ENCODE assay signal across 1 cellular context in the genomic region with DNA sequence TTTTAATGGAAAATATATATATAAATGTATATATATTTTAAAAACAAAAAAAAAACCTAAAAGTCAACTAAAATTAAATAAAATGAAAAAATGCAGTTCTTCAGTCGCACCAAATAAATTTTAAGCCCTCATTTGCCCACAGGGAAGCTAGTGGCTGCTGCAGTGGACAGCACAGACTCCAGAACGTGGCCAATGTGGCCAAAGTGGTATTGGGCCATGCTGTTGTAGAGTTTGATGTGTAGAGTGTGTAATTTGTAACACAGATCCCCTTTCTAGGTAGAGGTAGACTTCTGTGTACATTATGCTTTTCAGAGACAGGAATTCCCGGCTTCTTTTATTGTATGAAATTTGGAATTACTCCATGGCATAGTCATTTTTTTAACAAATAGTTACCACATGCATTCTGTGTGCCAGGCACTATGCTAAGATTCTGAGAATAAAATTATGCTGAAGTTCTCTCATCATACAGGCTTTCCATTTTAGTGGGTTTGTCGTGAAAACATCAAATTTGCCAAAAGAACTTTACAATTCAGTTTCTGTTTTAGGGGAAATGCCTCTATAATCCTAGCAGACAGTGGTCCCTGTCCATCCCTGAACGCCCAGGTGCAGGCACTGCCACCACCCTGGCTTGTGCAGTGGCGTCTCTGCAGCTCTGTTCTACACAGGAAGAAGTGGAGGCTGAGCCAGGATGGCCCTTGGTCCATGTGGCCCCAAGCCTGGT.
TF ChIP-seq lines count a peak whose summit lies in the region.

No MANE protein-coding gene starts in this region.

TF ChIP-seq in GM12878, 131 proteins besides CTCF, POLR2A, EP300 and RAD21 (continued from another document):
- TF ChIP-seq, protein P1, sequence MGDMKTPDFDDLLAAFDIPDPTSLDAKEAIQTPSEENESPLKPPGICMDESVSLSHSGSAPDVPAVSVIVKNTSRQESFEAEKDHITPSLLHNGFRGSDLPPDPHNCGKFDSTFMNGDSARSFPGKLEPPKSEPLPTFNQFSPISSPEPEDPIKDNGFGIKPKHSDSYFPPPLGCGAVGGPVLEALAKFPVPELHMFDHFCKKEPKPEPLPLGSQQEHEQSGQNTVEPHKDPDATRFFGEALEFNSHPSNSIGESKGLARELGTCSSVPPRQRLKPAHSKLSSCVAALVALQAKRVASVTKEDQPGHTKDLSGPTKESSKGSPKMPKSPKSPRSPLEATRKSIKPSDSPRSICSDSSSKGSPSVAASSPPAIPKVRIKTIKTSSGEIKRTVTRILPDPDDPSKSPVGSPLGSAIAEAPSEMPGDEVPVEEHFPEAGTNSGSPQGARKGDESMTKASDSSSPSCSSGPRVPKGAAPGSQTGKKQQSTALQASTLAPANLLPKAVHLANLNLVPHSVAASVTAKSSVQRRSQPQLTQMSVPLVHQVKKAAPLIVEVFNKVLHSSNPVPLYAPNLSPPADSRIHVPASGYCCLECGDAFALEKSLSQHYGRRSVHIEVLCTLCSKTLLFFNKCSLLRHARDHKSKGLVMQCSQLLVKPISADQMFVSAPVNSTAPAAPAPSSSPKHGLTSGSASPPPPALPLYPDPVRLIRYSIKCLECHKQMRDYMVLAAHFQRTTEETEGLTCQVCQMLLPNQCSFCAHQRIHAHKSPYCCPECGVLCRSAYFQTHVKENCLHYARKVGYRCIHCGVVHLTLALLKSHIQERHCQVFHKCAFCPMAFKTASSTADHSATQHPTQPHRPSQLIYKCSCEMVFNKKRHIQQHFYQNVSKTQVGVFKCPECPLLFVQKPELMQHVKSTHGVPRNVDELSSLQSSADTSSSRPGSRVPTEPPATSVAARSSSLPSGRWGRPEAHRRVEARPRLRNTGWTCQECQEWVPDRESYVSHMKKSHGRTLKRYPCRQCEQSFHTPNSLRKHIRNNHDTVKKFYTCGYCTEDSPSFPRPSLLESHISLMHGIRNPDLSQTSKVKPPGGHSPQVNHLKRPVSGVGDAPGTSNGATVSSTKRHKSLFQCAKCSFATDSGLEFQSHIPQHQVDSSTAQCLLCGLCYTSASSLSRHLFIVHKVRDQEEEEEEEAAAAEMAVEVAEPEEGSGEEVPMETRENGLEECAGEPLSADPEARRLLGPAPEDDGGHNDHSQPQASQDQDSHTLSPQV (IDR thresholded peaks at IDR 0.05), result no peak
- TF ChIP-seq HDAC2 (IDR thresholded peaks at IDR 0.05), result no peak
- TF ChIP-seq, protein P2, sequence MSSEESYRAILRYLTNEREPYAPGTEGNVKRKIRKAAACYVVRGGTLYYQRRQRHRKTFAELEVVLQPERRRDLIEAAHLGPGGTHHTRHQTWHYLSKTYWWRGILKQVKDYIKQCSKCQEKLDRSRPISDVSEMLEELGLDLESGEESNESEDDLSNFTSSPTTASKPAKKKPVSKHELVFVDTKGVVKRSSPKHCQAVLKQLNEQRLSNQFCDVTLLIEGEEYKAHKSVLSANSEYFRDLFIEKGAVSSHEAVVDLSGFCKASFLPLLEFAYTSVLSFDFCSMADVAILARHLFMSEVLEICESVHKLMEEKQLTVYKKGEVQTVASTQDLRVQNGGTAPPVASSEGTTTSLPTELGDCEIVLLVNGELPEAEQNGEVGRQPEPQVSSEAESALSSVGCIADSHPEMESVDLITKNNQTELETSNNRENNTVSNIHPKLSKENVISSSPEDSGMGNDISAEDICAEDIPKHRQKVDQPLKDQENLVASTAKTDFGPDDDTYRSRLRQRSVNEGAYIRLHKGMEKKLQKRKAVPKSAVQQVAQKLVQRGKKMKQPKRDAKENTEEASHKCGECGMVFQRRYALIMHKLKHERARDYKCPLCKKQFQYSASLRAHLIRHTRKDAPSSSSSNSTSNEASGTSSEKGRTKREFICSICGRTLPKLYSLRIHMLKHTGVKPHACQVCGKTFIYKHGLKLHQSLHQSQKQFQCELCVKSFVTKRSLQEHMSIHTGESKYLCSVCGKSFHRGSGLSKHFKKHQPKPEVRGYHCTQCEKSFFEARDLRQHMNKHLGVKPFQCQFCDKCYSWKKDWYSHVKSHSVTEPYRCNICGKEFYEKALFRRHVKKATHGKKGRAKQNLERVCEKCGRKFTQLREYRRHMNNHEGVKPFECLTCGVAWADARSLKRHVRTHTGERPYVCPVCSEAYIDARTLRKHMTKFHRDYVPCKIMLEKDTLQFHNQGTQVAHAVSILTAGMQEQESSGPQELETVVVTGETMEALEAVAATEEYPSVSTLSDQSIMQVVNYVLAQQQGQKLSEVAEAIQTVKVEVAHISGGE (CRISPR knock-in tag; IDR thresholded peaks at IDR 0.05), result no peak
- TF ChIP-seq IKZF1 (conservative IDR thresholded peaks at IDR 0.05), result no peak
- TF ChIP-seq MEF2A (IDR thresholded peaks at IDR 0.05; ENCODE audit: insufficient read depth, low read depth, low read length), result no peak
- TF ChIP-seq CBFB (IDR thresholded peaks at IDR 0.05; ENCODE audit: low read depth), result no peak
- no peak for TF ChIP-seq MEF2B (IDR thresholded peaks at IDR 0.05; ENCODE audit: partially characterized antibody, poor library complexity, severe bottlenecking)
- TF ChIP-seq, protein P3, sequence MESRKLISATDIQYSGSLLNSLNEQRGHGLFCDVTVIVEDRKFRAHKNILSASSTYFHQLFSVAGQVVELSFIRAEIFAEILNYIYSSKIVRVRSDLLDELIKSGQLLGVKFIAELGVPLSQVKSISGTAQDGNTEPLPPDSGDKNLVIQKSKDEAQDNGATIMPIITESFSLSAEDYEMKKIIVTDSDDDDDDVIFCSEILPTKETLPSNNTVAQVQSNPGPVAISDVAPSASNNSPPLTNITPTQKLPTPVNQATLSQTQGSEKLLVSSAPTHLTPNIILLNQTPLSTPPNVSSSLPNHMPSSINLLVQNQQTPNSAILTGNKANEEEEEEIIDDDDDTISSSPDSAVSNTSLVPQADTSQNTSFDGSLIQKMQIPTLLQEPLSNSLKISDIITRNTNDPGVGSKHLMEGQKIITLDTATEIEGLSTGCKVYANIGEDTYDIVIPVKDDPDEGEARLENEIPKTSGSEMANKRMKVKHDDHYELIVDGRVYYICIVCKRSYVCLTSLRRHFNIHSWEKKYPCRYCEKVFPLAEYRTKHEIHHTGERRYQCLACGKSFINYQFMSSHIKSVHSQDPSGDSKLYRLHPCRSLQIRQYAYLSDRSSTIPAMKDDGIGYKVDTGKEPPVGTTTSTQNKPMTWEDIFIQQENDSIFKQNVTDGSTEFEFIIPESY (IDR thresholded peaks at IDR 0.05), result no peak
- TF ChIP-seq TCF7 (IDR thresholded peaks at IDR 0.05; ENCODE audit: borderline replicate concordance), result no peak
- TF ChIP-seq FOXM1 (IDR thresholded peaks at IDR 0.05; ENCODE audit: low read depth, low read length), result no peak
- TF ChIP-seq CBX5 (IDR thresholded peaks at IDR 0.05; ENCODE audit: low read depth), result no peak
- TF ChIP-seq, protein P4, sequence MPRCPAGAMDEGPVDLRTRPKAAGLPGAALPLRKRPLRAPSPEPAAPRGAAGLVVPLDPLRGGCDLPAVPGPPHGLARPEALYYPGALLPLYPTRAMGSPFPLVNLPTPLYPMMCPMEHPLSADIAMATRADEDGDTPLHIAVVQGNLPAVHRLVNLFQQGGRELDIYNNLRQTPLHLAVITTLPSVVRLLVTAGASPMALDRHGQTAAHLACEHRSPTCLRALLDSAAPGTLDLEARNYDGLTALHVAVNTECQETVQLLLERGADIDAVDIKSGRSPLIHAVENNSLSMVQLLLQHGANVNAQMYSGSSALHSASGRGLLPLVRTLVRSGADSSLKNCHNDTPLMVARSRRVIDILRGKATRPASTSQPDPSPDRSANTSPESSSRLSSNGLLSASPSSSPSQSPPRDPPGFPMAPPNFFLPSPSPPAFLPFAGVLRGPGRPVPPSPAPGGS (IDR thresholded peaks at IDR 0.05; ENCODE audit: borderline replicate concordance, insufficient read depth, low read depth, low read length, poor library complexity, severe bottlenecking), result no peak
- no peak for TF ChIP-seq PAX5 (IDR thresholded peaks at IDR 0.05; ENCODE audit: borderline replicate concordance, low read depth, low read length)
- no peak for TF ChIP-seq SP1 (IDR thresholded peaks at IDR 0.05; ENCODE audit: low read depth, low read length)
- TF ChIP-seq, protein P5, sequence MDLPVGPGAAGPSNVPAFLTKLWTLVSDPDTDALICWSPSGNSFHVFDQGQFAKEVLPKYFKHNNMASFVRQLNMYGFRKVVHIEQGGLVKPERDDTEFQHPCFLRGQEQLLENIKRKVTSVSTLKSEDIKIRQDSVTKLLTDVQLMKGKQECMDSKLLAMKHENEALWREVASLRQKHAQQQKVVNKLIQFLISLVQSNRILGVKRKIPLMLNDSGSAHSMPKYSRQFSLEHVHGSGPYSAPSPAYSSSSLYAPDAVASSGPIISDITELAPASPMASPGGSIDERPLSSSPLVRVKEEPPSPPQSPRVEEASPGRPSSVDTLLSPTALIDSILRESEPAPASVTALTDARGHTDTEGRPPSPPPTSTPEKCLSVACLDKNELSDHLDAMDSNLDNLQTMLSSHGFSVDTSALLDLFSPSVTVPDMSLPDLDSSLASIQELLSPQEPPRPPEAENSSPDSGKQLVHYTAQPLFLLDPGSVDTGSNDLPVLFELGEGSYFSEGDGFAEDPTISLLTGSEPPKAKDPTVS (IDR thresholded peaks at IDR 0.05; ENCODE audit: low read depth, low read length), result no peak
